ENCODE assay signal across 1 cellular context in genomic region chr19:7101498-7102253, GRCh38.
TF ChIP-seq lines count a peak whose summit lies in the region.

No MANE protein-coding gene starts in this region.

TF ChIP-seq in HCT116, 20 proteins besides CTCF, POLR2A, EP300 and RAD21:
- no peak for TF ChIP-seq FOSL1 (IDR thresholded peaks at IDR 0.05; ENCODE audit: low read depth)
- no peak for TF ChIP-seq EGR1 (IDR thresholded peaks at IDR 0.05; ENCODE audit: low read depth)
- no peak for TF ChIP-seq EZH2phosphoT487 (IDR thresholded peaks at IDR 0.05; ENCODE audit: borderline replicate concordance)
- no peak for TF ChIP-seq ZNF274 (IDR thresholded peaks at IDR 0.05; ENCODE audit: low read depth, low read length)
- no peak for TF ChIP-seq ATF3 (IDR thresholded peaks at IDR 0.05)
- no peak for TF ChIP-seq REST (IDR thresholded peaks at IDR 0.05; ENCODE audit: low read depth)
- TF ChIP-seq EZH2 (IDR thresholded peaks at IDR 0.05): no peak
- TF ChIP-seq ZFX (IDR thresholded peaks at IDR 0.05): no peak
- TF ChIP-seq POLR2AphosphoS5 (IDR thresholded peaks at IDR 0.05; ENCODE audit: low read depth, low read length): no peak
- TF ChIP-seq SRF (IDR thresholded peaks at IDR 0.05; ENCODE audit: low read depth): no peak
- TF ChIP-seq CEBPB (IDR thresholded peaks at IDR 0.05; ENCODE audit: low read depth): no peak
- TF ChIP-seq YY1 (IDR thresholded peaks at IDR 0.05; ENCODE audit: extremely low read depth, insufficient replicate concordance, low read depth, low read length): no peak
- TF ChIP-seq ZBTB33 (IDR thresholded peaks at IDR 0.05; ENCODE audit: extremely low read depth, insufficient replicate concordance, low read length): no peak
- no peak for TF ChIP-seq CBX3 (IDR thresholded peaks at IDR 0.05; ENCODE audit: low read depth)
- no peak for TF ChIP-seq SIN3A (IDR thresholded peaks at IDR 0.05; ENCODE audit: low read depth)
- TF ChIP-seq MAX (IDR thresholded peaks at IDR 0.05): no peak
- TF ChIP-seq JUND (IDR thresholded peaks at IDR 0.05): no peak
- no peak for TF ChIP-seq ELF1 (IDR thresholded peaks at IDR 0.05; ENCODE audit: borderline replicate concordance, low read depth)
